ENCODE assay signal across 11 cellular contexts in the genomic region with DNA sequence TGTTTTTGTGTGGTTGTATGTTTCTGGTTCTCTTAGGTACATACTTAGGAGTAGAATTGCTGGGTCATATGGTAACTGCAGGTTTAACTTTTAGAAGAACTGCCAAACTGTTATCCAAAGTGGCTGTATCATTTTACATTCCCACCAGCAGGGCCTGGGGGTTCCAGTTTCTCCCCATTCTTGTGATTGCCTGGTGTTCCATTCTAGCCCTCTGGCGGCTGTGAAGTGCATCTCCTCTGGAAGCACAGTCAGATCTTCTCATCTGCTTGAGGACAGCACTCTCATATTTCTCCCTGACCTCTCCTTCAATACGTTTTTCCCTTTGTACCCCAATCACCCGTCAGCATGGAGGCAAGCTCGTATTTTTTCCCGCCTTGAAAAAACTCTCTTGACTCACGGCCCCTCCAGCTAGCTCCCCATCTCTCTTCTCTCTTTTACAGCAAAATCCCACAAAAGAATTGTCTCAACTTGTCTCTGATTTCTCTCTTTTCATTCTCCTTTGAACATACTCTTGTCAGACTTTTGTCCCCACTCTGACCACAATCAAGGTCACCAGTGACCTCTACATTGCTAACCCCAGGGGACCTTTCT. TPM values are rescaled to one million over a fixed set of nuclear protein-coding genes. Genes with fewer than 3 reads are reported as not detected.
DNase-seq lines count a peak whose midpoint lies in the region; ATAC-seq, FAIRE-seq and TF ChIP-seq lines count a peak whose summit lies in the region.
"Had no signal": no experiment of that assay in that cellular context is flagged by ENCODE, and none has a peak within 500 bp of the region (broad histone marks: within the 10 kb centered on the region; RNA-seq: fewer than 3 reads in every experiment).

No MANE protein-coding gene starts in this region.

- H3K4me1 ChIP-seq in OCI-LY3 (ENCODE audit: low read length) (peaks cover 20% of the 10 kb centered on the region), tibial artery (peaks cover 0 to 10% (median 7%) of the 10 kb centered on the region in 4 donors)

- H3K9me3 Mint-ChIP-seq in activated CD8-positive, alpha-beta T cell treated with anti-CD3 and anti-CD28 coated beads for 36 hours = no peaks in the 10 kb centered on the region
- H3K9me3 Mint-ChIP-seq in activated CD8-positive, alpha-beta T cell treated with anti-CD3 and anti-CD28 coated beads, Interleukin-2, amount 10 ng/mL, durations not matched to agents 7 days and 5 days (ENCODE audit: insufficient read depth) = no peaks in the 10 kb centered on the region
- H3K9me3 Mint-ChIP-seq in activated naive CD4-positive, alpha-beta T cell treated with anti-CD3 and anti-CD28 coated beads, Interleukin-2, amount 50 U/mL, for 72 hours = no peaks in the 10 kb centered on the region

- no peak overlapping the region for H2AFZ ChIP-seq in OCI-LY3 (ENCODE audit: low read depth, low read length)

- no peak overlapping the region for H3K27ac Mint-ChIP-seq in activated CD8-positive, alpha-beta T cell treated with anti-CD3 and anti-CD28 coated beads for 36 hours
- no peak overlapping the region for H3K27ac Mint-ChIP-seq in activated CD8-positive, alpha-beta T cell treated with anti-CD3 and anti-CD28 coated beads, Interleukin-2, amount 10 ng/mL, durations not matched to agents 7 days and 5 days
- H3K27ac Mint-ChIP-seq in activated naive CD4-positive, alpha-beta T cell treated with anti-CD3 and anti-CD28 coated beads, Interleukin-2, amount 50 U/mL, for 72 hours = no peak overlapping the region

- POLR2A ChIA-PET in activated CD8-positive, alpha-beta T cell treated with anti-CD3 and anti-CD28 coated beads for 36 hours (lab: Charles Lee) = no interaction called here
- POLR2A ChIA-PET in activated CD8-positive, alpha-beta T cell treated with anti-CD3 and anti-CD28 coated beads, Interleukin-2, amount 10 ng/mL, durations not matched to agents 7 days and 5 days (lab: Charles Lee) = no interaction called here

- no peaks in the 10 kb centered on the region for H3K79me2 ChIP-seq in OCI-LY3 (ENCODE audit: low read length)

- no peaks in the 10 kb centered on the region for H3K4me1 Mint-ChIP-seq in activated CD8-positive, alpha-beta T cell treated with anti-CD3 and anti-CD28 coated beads for 36 hours (ENCODE audit: low read depth)
- H3K4me1 Mint-ChIP-seq in activated CD8-positive, alpha-beta T cell treated with anti-CD3 and anti-CD28 coated beads, Interleukin-2, amount 10 ng/mL, durations not matched to agents 7 days and 5 days (ENCODE audit: low read depth) = no peaks in the 10 kb centered on the region

- no peak overlapping the region for H3K4me2 ChIP-seq in OCI-LY3 (ENCODE audit: low read length)

- ATAC-seq in activated CD8-positive, alpha-beta T cell treated with anti-CD3 and anti-CD28 coated beads for 36 hours = no peak
- ATAC-seq in activated CD8-positive, alpha-beta T cell treated with anti-CD3 and anti-CD28 coated beads, Interleukin-2, amount 10 ng/mL, durations not matched to agents 7 days and 5 days = no peak
- no peak for ATAC-seq in activated naive CD4-positive, alpha-beta T cell treated with anti-CD3 and anti-CD28 coated beads, Interleukin-2, amount 50 U/mL, for 72 hours

- no peak overlapping the region for H3K4me3 ChIP-seq in OCI-LY3 (ENCODE audit: low read length)
- H3K4me3 ChIP-seq in tibial artery = no peak overlapping the region

- peak; percentile 17 for TF ChIP-seq CTCF in activated CD8-positive, alpha-beta T cell treated with anti-CD3 and anti-CD28 coated beads for 36 hours (IDR thresholded peaks at IDR 0.05)
- peak; percentile 40 for TF ChIP-seq CTCF in OCI-LY3 (IDR thresholded peaks at IDR 0.05; ENCODE audit: low read depth, low read length)
- TF ChIP-seq CTCF in tibial artery (IDR thresholded peaks at IDR 0.05) = no peak

- H3K9me3 ChIP-seq in OCI-LY3 (ENCODE audit: insufficient read depth, low read length) (no peaks in the 10 kb centered on the region), tibial artery (no peaks in the 10 kb centered on the region)

- FAIRE-seq in frontal cortex (lab: Jason Lieb, UNC) = no peak

- no peaks in the 10 kb centered on the region for H4K20me1 ChIP-seq in OCI-LY3 (ENCODE audit: insufficient read depth, low read length)

- H3K9ac ChIP-seq in OCI-LY3 (ENCODE audit: low read length) = no peak overlapping the region

- CTCF ChIA-PET in activated CD8-positive, alpha-beta T cell treated with anti-CD3 and anti-CD28 coated beads for 36 hours (lab: Charles Lee) = interaction anchor here (0.7 to 1.9 kb wide), 11 partner anchors 15 to 629 kb away, joined by 3 to 18 read pairs (median 5); a partner anchor contains a TSS
- CTCF ChIA-PET in activated CD8-positive, alpha-beta T cell treated with anti-CD3 and anti-CD28 coated beads, Interleukin-2, amount 10 ng/mL, durations not matched to agents 7 days and 5 days (lab: Charles Lee) = interaction anchor here (0.9 to 1.6 kb wide), 6 partner anchors 17 to 249 kb away, joined by 3 to 6 read pairs (median 4); a partner anchor contains a TSS

- no peak for DNase-seq in activated CD8-positive, alpha-beta T cell treated with anti-CD3 and anti-CD28 coated beads for 36 hours
- DNase-seq in activated CD8-positive, alpha-beta T cell treated with anti-CD3 and anti-CD28 coated beads, Interleukin-2, amount 10 ng/mL, durations not matched to agents 7 days and 5 days = no peak
- DNase-seq in ecto neural progenitor cell (ENCODE audit: low spot score) (peak; percentile 56), tibial artery (peak; percentile 11 to 13), frontal cortex (ENCODE audit: low spot score in 2 of 2) (no peak)
- DNase-seq in stimulated activated CD4-positive, alpha-beta T cell treated with anti-CD3 and anti-CD28 coated beads, Interleukin-4, amount 100 ng/mL, for 24 hours = no peak
- no peak for DNase-seq in activated naive CD4-positive, alpha-beta T cell treated with anti-CD3 and anti-CD28 coated beads, Interleukin-2, amount 50 U/mL, for 72 hours (ENCODE audit: low spot score in 2 of 2)
- DNase-seq: COR-L47; naive B cell; stimulated activated naive CD4-positive, alpha-beta T cell had no signal

- H3K4me3 Mint-ChIP-seq in activated CD8-positive, alpha-beta T cell treated with anti-CD3 and anti-CD28 coated beads for 36 hours = no peak overlapping the region
- no peak overlapping the region for H3K4me3 Mint-ChIP-seq in activated CD8-positive, alpha-beta T cell treated with anti-CD3 and anti-CD28 coated beads, Interleukin-2, amount 10 ng/mL, durations not matched to agents 7 days and 5 days
- H3K4me3 Mint-ChIP-seq: naive B cell had no signal

- peaks cover 6% of the 10 kb centered on the region for H3K27me3 Mint-ChIP-seq in activated CD8-positive, alpha-beta T cell treated with anti-CD3 and anti-CD28 coated beads for 36 hours
- H3K27me3 Mint-ChIP-seq in activated CD8-positive, alpha-beta T cell treated with anti-CD3 and anti-CD28 coated beads, Interleukin-2, amount 10 ng/mL, durations not matched to agents 7 days and 5 days (ENCODE audit: low read depth) = peaks cover 7% of the 10 kb centered on the region

- intact Hi-C loops in activated CD8-positive, alpha-beta T cell treated with anti-CD3 and anti-CD28 coated beads for 36 hours (cut with micrococcal nuclease) = loop anchor here (5.0 to 10.0 kb wide), 2 partner anchors 53 to 625 kb away; no protein-coding TSS in a partner anchor
- intact Hi-C loops in tibial artery (cut with DNase I; ENCODE audit: low total_unique reads) = loop anchor here (10.0 kb wide), 2 partner anchors 245 to 635 kb away; a partner anchor contains a TSS

- peaks cover 11% of the 10 kb centered on the region; the same call in 1 of the 2 replicates for H3K27me3 ChIP-seq in OCI-LY3 (ENCODE audit: low read depth, low read length)
- peaks cover 0 to 27% of the 10 kb centered on the region in 2 donors for H3K27me3 ChIP-seq in tibial artery

- no peak overlapping the region for H3K27ac ChIP-seq in OCI-LY3 (ENCODE audit: low read length)
- H3K27ac ChIP-seq in tibial artery = no peak overlapping the region

- H3K36me3 ChIP-seq in OCI-LY3 (replicated peaks; ENCODE audit: low read depth, low read length) (no peaks in the 10 kb centered on the region), tibial artery (no peaks in the 10 kb centered on the region)

- no peaks in the 10 kb centered on the region for H3K36me3 Mint-ChIP-seq in activated CD8-positive, alpha-beta T cell treated with anti-CD3 and anti-CD28 coated beads for 36 hours (ENCODE audit: low read depth)
- no peaks in the 10 kb centered on the region for H3K36me3 Mint-ChIP-seq in activated CD8-positive, alpha-beta T cell treated with anti-CD3 and anti-CD28 coated beads, Interleukin-2, amount 10 ng/mL, durations not matched to agents 7 days and 5 days (ENCODE audit: low read depth)
- H3K36me3 Mint-ChIP-seq in activated naive CD4-positive, alpha-beta T cell treated with anti-CD3 and anti-CD28 coated beads, Interleukin-2, amount 50 U/mL, for 72 hours = no peaks in the 10 kb centered on the region
- H3K36me3 Mint-ChIP-seq: naive B cell had no signal

RNA-seq across cellular contexts. Expression of a gene that starts 56.8 kb away (rescaled TPM):
- under 1 TPM; 0.18 to 0.40 TPM for total RNA-seq in activated CD8-positive, alpha-beta T cell treated with anti-CD3 and anti-CD28 coated beads for 36 hours
- total RNA-seq in activated CD8-positive, alpha-beta T cell treated with anti-CD3 and anti-CD28 coated beads, Interleukin-2, amount 10 ng/mL, durations not matched to agents 7 days and 5 days = not detected
- 15.1 TPM for total RNA-seq in frontal cortex
- total RNA-seq in activated naive CD4-positive, alpha-beta T cell treated with anti-CD3 and anti-CD28 coated beads, Interleukin-2, amount 50 U/mL, for 72 hours = not detected

Comparison
In these comparisons a context has a peak if more than half of its experiments do, and no peak if none do; other contexts are left out.
1. DNase-seq: peak in ecto neural progenitor cell (single experiment) and tibial artery (2 of 2); none in activated CD8-positive, alpha-beta T cell treated with anti-CD3 and anti-CD28 coated beads for 36 hours (single experiment), activated CD8-positive, alpha-beta T cell treated with anti-CD3 and anti-CD28 coated beads, Interleukin-2, amount 10 ng/mL, durations not matched to agents 7 days and 5 days (single experiment), stimulated activated CD4-positive, alpha-beta T cell treated with anti-CD3 and anti-CD28 coated beads, Interleukin-4, amount 100 ng/mL, for 24 hours (single experiment), frontal cortex (0 of 2) and activated naive CD4-positive, alpha-beta T cell treated with anti-CD3 and anti-CD28 coated beads, Interleukin-2, amount 50 U/mL, for 72 hours (0 of 2).
2. CTCF ChIP-seq: peak in activated CD8-positive, alpha-beta T cell treated with anti-CD3 and anti-CD28 coated beads for 36 hours (single experiment) and OCI-LY3 (single experiment); none in tibial artery (0 of 2).
3. RNA of a gene that starts 56.8 kb away (total RNA-seq): 15.1 TPM in frontal cortex (single experiment); 0.18 to 0.40 TPM in activated CD8-positive, alpha-beta T cell treated with anti-CD3 and anti-CD28 coated beads for 36 hours, not detected in activated CD8-positive, alpha-beta T cell treated with anti-CD3 and anti-CD28 coated beads, Interleukin-2, amount 10 ng/mL, durations not matched to agents 7 days and 5 days and not detected in activated naive CD4-positive, alpha-beta T cell treated with anti-CD3 and anti-CD28 coated beads, Interleukin-2, amount 50 U/mL, for 72 hours; every median in the first group is over 10 times any median in the second.